Comparison of ENCODE assay signal across 1 cellular context in the genomic region with DNA sequence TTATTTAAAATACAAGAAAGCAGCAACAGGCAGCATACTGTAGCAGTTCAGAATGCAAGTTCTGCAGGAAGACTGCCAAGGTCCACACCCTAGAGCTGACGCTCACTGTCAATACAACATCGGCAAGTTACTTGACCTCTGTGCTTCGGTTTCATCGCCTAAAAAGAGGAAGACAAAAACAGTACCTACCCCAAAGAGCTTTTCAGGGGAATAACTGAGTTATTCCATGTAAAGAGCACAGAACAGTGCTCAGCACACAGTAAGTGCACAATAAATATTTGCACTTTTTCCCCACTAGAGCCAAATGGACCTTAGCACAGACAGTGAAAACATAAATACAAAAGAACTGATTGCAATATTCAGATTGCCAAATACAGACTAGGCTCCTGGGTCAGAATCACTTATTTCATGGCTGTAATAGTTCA.
TF ChIP-seq lines count a peak whose summit lies in the region.

No MANE protein-coding gene starts in this region.

TF ChIP-seq in SK-N-SH treated with all-trans-retinoic acid at 6 μM for 48 hours, 23 proteins besides CTCF, POLR2A, EP300 and RAD21 (continued from another document):
- TF ChIP-seq, protein P1, sequence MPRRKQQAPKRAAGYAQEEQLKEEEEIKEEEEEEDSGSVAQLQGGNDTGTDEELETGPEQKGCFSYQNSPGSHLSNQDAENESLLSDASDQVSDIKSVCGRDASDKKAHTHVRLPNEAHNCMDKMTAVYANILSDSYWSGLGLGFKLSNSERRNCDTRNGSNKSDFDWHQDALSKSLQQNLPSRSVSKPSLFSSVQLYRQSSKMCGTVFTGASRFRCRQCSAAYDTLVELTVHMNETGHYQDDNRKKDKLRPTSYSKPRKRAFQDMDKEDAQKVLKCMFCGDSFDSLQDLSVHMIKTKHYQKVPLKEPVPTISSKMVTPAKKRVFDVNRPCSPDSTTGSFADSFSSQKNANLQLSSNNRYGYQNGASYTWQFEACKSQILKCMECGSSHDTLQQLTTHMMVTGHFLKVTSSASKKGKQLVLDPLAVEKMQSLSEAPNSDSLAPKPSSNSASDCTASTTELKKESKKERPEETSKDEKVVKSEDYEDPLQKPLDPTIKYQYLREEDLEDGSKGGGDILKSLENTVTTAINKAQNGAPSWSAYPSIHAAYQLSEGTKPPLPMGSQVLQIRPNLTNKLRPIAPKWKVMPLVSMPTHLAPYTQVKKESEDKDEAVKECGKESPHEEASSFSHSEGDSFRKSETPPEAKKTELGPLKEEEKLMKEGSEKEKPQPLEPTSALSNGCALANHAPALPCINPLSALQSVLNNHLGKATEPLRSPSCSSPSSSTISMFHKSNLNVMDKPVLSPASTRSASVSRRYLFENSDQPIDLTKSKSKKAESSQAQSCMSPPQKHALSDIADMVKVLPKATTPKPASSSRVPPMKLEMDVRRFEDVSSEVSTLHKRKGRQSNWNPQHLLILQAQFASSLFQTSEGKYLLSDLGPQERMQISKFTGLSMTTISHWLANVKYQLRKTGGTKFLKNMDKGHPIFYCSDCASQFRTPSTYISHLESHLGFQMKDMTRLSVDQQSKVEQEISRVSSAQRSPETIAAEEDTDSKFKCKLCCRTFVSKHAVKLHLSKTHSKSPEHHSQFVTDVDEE (CRISPR knock-in tag; IDR thresholded peaks at IDR 0.05), result no peak
- TF ChIP-seq BACH2 (CRISPR knock-in tag; IDR thresholded peaks at IDR 0.05; ENCODE audit: borderline replicate concordance), result no peak
- TF ChIP-seq GLIS3 (CRISPR knock-in tag; IDR thresholded peaks at IDR 0.05), result no peak
- no peak for TF ChIP-seq PATZ1 (CRISPR knock-in tag; IDR thresholded peaks at IDR 0.05; ENCODE audit: borderline replicate concordance)
- TF ChIP-seq CSRNP3 (CRISPR knock-in tag; IDR thresholded peaks at IDR 0.05), result no peak
- no peak for TF ChIP-seq ISL1 (CRISPR knock-in tag; IDR thresholded peaks at IDR 0.05)
- TF ChIP-seq, protein P2, sequence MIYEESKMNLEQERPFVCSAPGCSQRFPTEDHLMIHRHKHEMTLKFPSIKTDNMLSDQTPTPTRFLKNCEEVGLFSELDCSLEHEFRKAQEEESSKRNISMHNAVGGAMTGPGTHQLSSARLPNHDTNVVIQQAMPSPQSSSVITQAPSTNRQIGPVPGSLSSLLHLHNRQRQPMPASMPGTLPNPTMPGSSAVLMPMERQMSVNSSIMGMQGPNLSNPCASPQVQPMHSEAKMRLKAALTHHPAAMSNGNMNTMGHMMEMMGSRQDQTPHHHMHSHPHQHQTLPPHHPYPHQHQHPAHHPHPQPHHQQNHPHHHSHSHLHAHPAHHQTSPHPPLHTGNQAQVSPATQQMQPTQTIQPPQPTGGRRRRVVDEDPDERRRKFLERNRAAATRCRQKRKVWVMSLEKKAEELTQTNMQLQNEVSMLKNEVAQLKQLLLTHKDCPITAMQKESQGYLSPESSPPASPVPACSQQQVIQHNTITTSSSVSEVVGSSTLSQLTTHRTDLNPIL (CRISPR knock-in tag; IDR thresholded peaks at IDR 0.05; ENCODE audit: low read depth), result no peak
- TF ChIP-seq, protein P3, sequence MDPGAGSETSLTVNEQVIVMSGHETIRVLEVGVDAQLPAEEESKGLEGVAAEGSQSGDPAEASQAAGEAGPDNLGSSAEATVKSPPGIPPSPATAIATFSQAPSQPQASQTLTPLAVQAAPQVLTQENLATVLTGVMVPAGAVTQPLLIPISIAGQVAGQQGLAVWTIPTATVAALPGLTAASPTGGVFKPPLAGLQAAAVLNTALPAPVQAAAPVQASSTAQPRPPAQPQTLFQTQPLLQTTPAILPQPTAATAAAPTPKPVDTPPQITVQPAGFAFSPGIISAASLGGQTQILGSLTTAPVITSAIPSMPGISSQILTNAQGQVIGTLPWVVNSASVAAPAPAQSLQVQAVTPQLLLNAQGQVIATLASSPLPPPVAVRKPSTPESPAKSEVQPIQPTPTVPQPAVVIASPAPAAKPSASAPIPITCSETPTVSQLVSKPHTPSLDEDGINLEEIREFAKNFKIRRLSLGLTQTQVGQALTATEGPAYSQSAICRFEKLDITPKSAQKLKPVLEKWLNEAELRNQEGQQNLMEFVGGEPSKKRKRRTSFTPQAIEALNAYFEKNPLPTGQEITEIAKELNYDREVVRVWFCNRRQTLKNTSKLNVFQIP (CRISPR knock-in tag; IDR thresholded peaks at IDR 0.05; ENCODE audit: borderline replicate concordance, low read depth), result no peak
- TF ChIP-seq ZFP30 (CRISPR knock-in tag; IDR thresholded peaks at IDR 0.05), result no peak
- no peak for TF ChIP-seq RARB (CRISPR knock-in tag; IDR thresholded peaks at IDR 0.05)
- TF ChIP-seq ZFP3 (CRISPR knock-in tag; IDR thresholded peaks at IDR 0.05), result no peak
- no peak for TF ChIP-seq CSDC2 (CRISPR knock-in tag; IDR thresholded peaks at IDR 0.05)
- no peak for TF ChIP-seq TCF4 (CRISPR knock-in tag; IDR thresholded peaks at IDR 0.05; ENCODE audit: borderline replicate concordance)
- TF ChIP-seq OSR1 (CRISPR knock-in tag; IDR thresholded peaks at IDR 0.05), result no peak
- no peak for TF ChIP-seq ZNF8 (CRISPR knock-in tag; IDR thresholded peaks at IDR 0.05)
- TF ChIP-seq ARNTL (CRISPR knock-in tag; IDR thresholded peaks at IDR 0.05; ENCODE audit: borderline replicate concordance, low read depth), result no peak
TF ChIP-seq in SK-N-SH treated with all-trans-retinoic acid at 6 μM for 48 hours: peak in this region for 0.
